ENCODE assay signal across 24 cellular contexts in the genomic region with DNA sequence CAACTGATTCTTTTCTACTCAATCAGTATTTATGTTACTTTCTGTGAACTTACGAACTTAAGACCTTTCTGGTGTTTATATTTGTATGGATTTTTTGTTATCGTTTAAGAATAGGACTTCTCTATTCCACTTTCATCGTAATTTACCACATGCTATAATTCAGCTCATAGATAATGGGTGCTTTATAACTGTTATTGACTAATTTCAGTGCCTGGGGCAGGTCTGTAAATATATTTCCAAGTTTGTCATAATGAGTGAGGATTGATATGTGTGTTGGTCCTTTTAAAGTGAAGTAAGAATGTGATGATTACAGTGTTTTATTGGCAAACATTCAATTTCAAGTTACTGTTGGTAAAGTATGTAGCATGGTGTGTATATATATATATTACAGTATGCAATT.
"Had no signal": no experiment of that assay in that cellular context is flagged by ENCODE, and none has a peak within 500 bp of the region (broad histone marks: within the 10 kb centered on the region; RNA-seq: fewer than 3 reads in every experiment).

No MANE protein-coding gene starts in this region.

- H3K4me3 ChIP-seq: gastroesophageal sphincter, heart left ventricle, hepatocyte, lung, mucosa of descending colon, pancreas, right lobe of liver, smooth muscle cell, suprapubic skin, vagina had no signal

- H3K9me3 ChIP-seq: gastroesophageal sphincter, heart left ventricle, mucosa of descending colon, neutrophil, pancreas, right lobe of liver, suprapubic skin, vagina had no signal

- H3K4me1 ChIP-seq: gastroesophageal sphincter had no signal

- H3K27ac ChIP-seq: epithelial cell of prostate, gastroesophageal sphincter, heart left ventricle, hepatocyte, neutrophil, right lobe of liver, suprapubic skin, vagina had no signal

- DNase-seq: effector CD8-positive, alpha-beta T cell; endodermal cell; foreskin fibroblast; heart left ventricle; kidney; mucosa of descending colon; naive B cell; pancreas; right lobe of liver; stimulated activated CD4-positive, alpha-beta T cell treated with anti-CD3 and anti-CD28 coated beads, Interleukin-12 subunit alpha, Interleukin-12 subunit beta, amount 100 ng/mL, for 4 hours; stimulated activated CD4-positive, alpha-beta T cell treated with anti-CD3 and anti-CD28 coated beads, Interleukin-1b, Interleukin-23, amount 100 ng/mL, for 48 hours; stimulated activated CD4-positive, alpha-beta T cell treated with anti-CD3 and anti-CD28 coated beads, Interleukin-4, amount 100 ng/mL, for 1 hour; stimulated activated CD8-positive, alpha-beta memory T cell treated with anti-CD3 and anti-CD28 coated beads, Interleukin-4, amount 100 ng/mL, for 48 hours; stimulated activated naive CD4-positive, alpha-beta T cell; stimulated activated naive CD8-positive, alpha-beta T cell treated with anti-CD3 and anti-CD28 coated beads, Interleukin-15, amount 100 ng/mL, for 72 hours; trophoblast cell had no signal

- H3K36me3 ChIP-seq: gastroesophageal sphincter, heart left ventricle, neutrophil, pancreas, right lobe of liver, suprapubic skin, vagina had no signal

- H3K27me3 ChIP-seq: gastroesophageal sphincter, heart left ventricle, hepatocyte, neutrophil, pancreas, right lobe of liver, suprapubic skin, vagina had no signal
